Comparison of ENCODE assay signal across 21 cellular contexts in genomic region chr4:158532556-158533231, GRCh38. TPM values are rescaled to one million over a fixed set of nuclear protein-coding genes. Genes with fewer than 3 reads are reported as not detected.
"Had no signal": no experiment of that assay in that cellular context is flagged by ENCODE, and none has a peak within 500 bp of the region (broad histone marks: within the 10 kb centered on the region; RNA-seq: fewer than 3 reads in every experiment).

No MANE protein-coding gene starts in this region.

- H3K4me3 Mint-ChIP-seq: immature natural killer cell, nephron had no signal

- ATAC-seq: gastroesophageal sphincter, left cardiac atrium, lower lobe of right lung had no signal

- H3K36me3 Mint-ChIP-seq: immature natural killer cell, naive B cell had no signal

- H3K27me3 ChIP-seq: esophagus squamous epithelium, gastroesophageal sphincter, neutrophil, ovary, right atrium auricular region, sigmoid colon had no signal

- H3K4me3 ChIP-seq: esophagus squamous epithelium, gastroesophageal sphincter, left ventricle myocardium inferior, lower lobe of right lung, ovary, right atrium auricular region, sigmoid colon, skin epidermis had no signal

- H3K4me1 ChIP-seq: esophagus squamous epithelium, gastroesophageal sphincter, left ventricle myocardium inferior, lower lobe of right lung, right atrium auricular region, sigmoid colon had no signal

- H3K36me3 ChIP-seq: esophagus squamous epithelium, gastroesophageal sphincter, left ventricle myocardium inferior, lower lobe of right lung, neutrophil, ovary, right atrium auricular region, sigmoid colon had no signal

- H3K9me3 ChIP-seq: esophagus squamous epithelium, gastroesophageal sphincter, left ventricle myocardium inferior, lower lobe of right lung, neutrophil, ovary, right atrium auricular region, sigmoid colon had no signal

- DNase-seq: effector memory CD4-positive, alpha-beta T cell; esophagus squamous epithelium; foreskin fibroblast; glutamatergic neuron; immature natural killer cell; kidney; left cardiac atrium; left ventricle myocardium inferior; lower lobe of right lung; mesenchymal stem cell; naive B cell; ovary; sigmoid colon; stimulated activated naive CD4-positive, alpha-beta T cell treated with Interleukin-2 at 50 U/mL for 16 hours; trophoblast cell had no signal

- H3K27ac Mint-ChIP-seq: immature natural killer cell, nephron had no signal

- H3K27ac ChIP-seq: esophagus squamous epithelium, gastroesophageal sphincter, left ventricle myocardium inferior, lower lobe of right lung, neutrophil, ovary, right atrium auricular region, sigmoid colon, skin epidermis had no signal

- H3K27me3 Mint-ChIP-seq: naive B cell had no signal

- H3K9me3 Mint-ChIP-seq: nephron had no signal

- H3K4me1 Mint-ChIP-seq: immature natural killer cell, naive B cell, nephron had no signal

RNA-seq across cellular contexts. Expression of gene RXFP1, which starts 11.0 kb away (rescaled TPM):
- total RNA-seq: epithelial cell of proximal tubule, gastroesophageal sphincter, left ventricle myocardium inferior, right atrium auricular region, sigmoid colon had no signal
- polyA plus RNA-seq: immature natural killer cell had no signal
